In genomic region chr1:42847111-42847580, GRCh38 we compare ENCODE assay signal across 8 cellular contexts. TPM values are rescaled to one million over a fixed set of nuclear protein-coding genes. Genes with fewer than 3 reads are reported as not detected.
A peak's percentile ranks its signal among the peaks of the same experiment; 100 is the strongest.
DNase-seq lines count a peak whose midpoint lies in the region; ATAC-seq and TF ChIP-seq lines count a peak whose summit lies in the region.

No MANE protein-coding gene starts in this region.

- H3K27me3 Mint-ChIP-seq in progenitor cell of endocrine pancreas: no peaks in the 10 kb centered on the region

- H3K36me3 Mint-ChIP-seq in progenitor cell of endocrine pancreas (ENCODE audit: insufficient read depth): peaks cover 29% of the 10 kb centered on the region

- H3K4me1 Mint-ChIP-seq in progenitor cell of endocrine pancreas (ENCODE audit: low read depth): peaks cover 13% of the 10 kb centered on the region

- H3K27ac ChIP-seq in Panc1 (ENCODE audit: low read length): peak overlapping the region; percentile 67

- no peaks in the 10 kb centered on the region for H3K27me3 ChIP-seq in Panc1 (ENCODE audit: control insufficient read depth, insufficient read depth, low read length)

- CTCF ChIA-PET in Panc1 (lab: Charles Lee): no interaction called here

- H3K4me1 ChIP-seq in Panc1 (ENCODE audit: control insufficient read depth, insufficient read depth, low read length): peaks cover 5% of the 10 kb centered on the region

- DNase-seq in Panc1 (ENCODE audit: low read depth, low spot score): no peak
- DNase-seq in epithelial cell of proximal tubule (ENCODE audit: low read depth): no peak
- no peak for DNase-seq in progenitor cell of endocrine pancreas (ENCODE audit: low spot score, unreplicated experiment)
- DNase-seq in NK-92 (lab: John Stamatoyannopoulos, UW; ENCODE audit: unreplicated experiment): no peak

- TF ChIP-seq CTCF in Panc1 (IDR thresholded peaks at IDR 0.05): no peak
- TF ChIP-seq CTCF in epithelial cell of proximal tubule (conservative IDR thresholded peaks at IDR 0.05; ENCODE audit: low read depth, low read length): no peak
- TF ChIP-seq CTCF in progenitor cell of endocrine pancreas (IDR thresholded peaks at IDR 0.05; ENCODE audit: unreplicated experiment): no peak

- in situ Hi-C loops in Panc1 (cut with HindIII; ENCODE audit: low pct_unique_long_range_greater_than_20kb, low sequenced_read_pairs): no loop called here

- BruUV-seq in Panc1 (replicated peaks; lab: Mats Ljungman, UMichigan): no TSS peak

- intact Hi-C loops in Panc1 (cut with micrococcal nuclease; ENCODE audit: unreplicated experiment): no loop called here

- H3K4me3 ChIP-seq in Panc1 (ENCODE audit: low read depth in 2 of 2, low read length in 2 of 2) (peak overlapping the region; percentile 57 to 76), epithelial cell of proximal tubule (ENCODE audit: low read depth, low read length) (peak overlapping the region; percentile 93)

- no peaks in the 10 kb centered on the region for H3K36me3 ChIP-seq in Panc1 (ENCODE audit: control insufficient read depth, insufficient read depth, low read length)

- TF ChIP-seq POLR2A in GM18505 (IDR thresholded peaks at IDR 0.05; ENCODE audit: borderline replicate concordance, extremely low read depth, insufficient read depth, insufficient read length): no peak

- H3K4me3 Mint-ChIP-seq in progenitor cell of endocrine pancreas (ENCODE audit: low read depth): peak overlapping the region; percentile 94

- H3K9me3 Mint-ChIP-seq in progenitor cell of endocrine pancreas (ENCODE audit: low read depth): peaks cover 13% of the 10 kb centered on the region

- ATAC-seq in GM18505 (IDR thresholded peaks at IDR 0.05; ENCODE audit: unreplicated experiment) (peak; percentile 6), Panc1 (no peak), GM21619 (IDR thresholded peaks at IDR 0.05; ENCODE audit: unreplicated experiment) (no peak), GM19397 (IDR thresholded peaks at IDR 0.05; ENCODE audit: unreplicated experiment) (no peak)
- ATAC-seq in activated CD4-positive, CD25-positive, alpha-beta regulatory T cell treated with anti-CD3 and anti-CD28 coated beads, Interleukin-2, amount 50 U/mL, for 24 hours: no peak

- peak overlapping the region; percentile 95 for H3K27ac Mint-ChIP-seq in progenitor cell of endocrine pancreas

- POLR2A ChIA-PET in Panc1 (lab: Charles Lee): no interaction called here

- peaks cover 16% of the 10 kb centered on the region for H3K9me3 ChIP-seq in Panc1 (ENCODE audit: control insufficient read depth, insufficient read depth, low read depth, low read length)

RNA-seq across cellular contexts. Expression of gene ZNF691, which starts 0.7 kb away (rescaled TPM):
- total RNA-seq in Panc1 (2021; ENCODE audit: unreplicated experiment) (9.9 TPM), epithelial cell of proximal tubule (3.7 and 9.0 TPM in 2 replicates), progenitor cell of endocrine pancreas (18.1 and 18.8 TPM in 2 replicates)
- polyA plus RNA-seq in Panc1 (2012; ENCODE audit: insufficient read length): 8.6 TPM

RNA-seq across cellular contexts. Expression of gene SVBP, which starts 29.9 kb away (rescaled TPM):
- 21.2 TPM for total RNA-seq in Panc1 (2021; ENCODE audit: unreplicated experiment)
- polyA plus RNA-seq in Panc1 (2012; ENCODE audit: insufficient read length): 17.1 TPM
- total RNA-seq in epithelial cell of proximal tubule: 38.3 and 47.5 TPM in 2 replicates
- 58.4 and 65.8 TPM in 2 replicates for total RNA-seq in progenitor cell of endocrine pancreas

RNA-seq across cellular contexts. Expression of gene ERMAP, which starts 30.2 kb away (rescaled TPM):
- total RNA-seq in Panc1 (2021; ENCODE audit: unreplicated experiment) (15.3 TPM), epithelial cell of proximal tubule (3.6 and 8.4 TPM in 2 replicates), progenitor cell of endocrine pancreas (10.4 and 12.9 TPM in 2 replicates)
- 5.9 TPM for polyA plus RNA-seq in Panc1 (2012; ENCODE audit: insufficient read length)
